ENCODE assay signal across 8 cellular contexts in genomic region chr13:109610517-109610916, GRCh38.
DNase-seq lines count a peak whose midpoint lies in the region; ATAC-seq and TF ChIP-seq lines count a peak whose summit lies in the region.

No MANE protein-coding gene starts in this region.

- peak; percentile 58 for DNase-seq in DND-41
- peak; percentile 5 for DNase-seq in Jurkat, Clone E6-1 (ENCODE audit: low read depth, low spot score)
- peak; percentile 1 to 8 for DNase-seq in activated CD8-positive, alpha-beta memory T cell treated with anti-CD3 and anti-CD28 coated beads for 1 hour (ENCODE audit: extremely low read depth in 1 of 2, low read depth in 1 of 2)
- DNase-seq in heart right ventricle, result peak; percentile 23 to 37
- peak; percentile 30 for DNase-seq in stimulated activated CD4-positive, alpha-beta T cell treated with anti-CD3 and anti-CD28 coated beads, Interleukin-4, amount 100 ng/mL, for 1 hour
- no peak for DNase-seq in NCI-H2227 treated with DMSO at 0.1 percent for 48 hours (lab: John Stamatoyannopoulos, UW)
- DNase-seq in NCI-H510A treated with DMSO at 0.1 percent for 48 hours (lab: John Stamatoyannopoulos, UW), result no peak

- no peak overlapping the region for H3K4me2 ChIP-seq in DND-41 (ENCODE audit: insufficient read depth, low read length)

- H3K4me3 ChIP-seq in DND-41 (ENCODE audit: low read depth in 1 of 2, low read length in 2 of 2) (no peak overlapping the region), heart right ventricle (no peak overlapping the region)
- H3K4me3 ChIP-seq in Jurkat, Clone E6-1 (ENCODE audit: low read length), result no peak overlapping the region

- 65 to 67% methylated on average over 4 of the region's 4 CpGs for WGBS in heart right ventricle, 2 donors

- H4K20me1 ChIP-seq in DND-41 (ENCODE audit: insufficient read depth, low read length), result peaks cover 11% of the 10 kb centered on the region; the same call in 1 of the 2 replicates

- TF ChIP-seq CTCF in DND-41 (IDR thresholded peaks at IDR 0.05; ENCODE audit: borderline replicate concordance, extremely low read depth, low read length, poor library complexity, severe bottlenecking) (peak; percentile 65), heart right ventricle (IDR thresholded peaks at IDR 0.05) (peak in 8 of 9 donors; percentile 20 to 60 (median 44))

- H3K79me2 ChIP-seq in DND-41 (ENCODE audit: insufficient read depth, low read length), result peaks cover 52% of the 10 kb centered on the region

- H3K9me3 ChIP-seq in DND-41 (ENCODE audit: insufficient read depth, low read length, severe bottlenecking), result no peaks in the 10 kb centered on the region
- H3K9me3 ChIP-seq in heart right ventricle, result no peaks in the 10 kb centered on the region

- H2AFZ ChIP-seq in DND-41 (ENCODE audit: low read depth, low read length), result no peak overlapping the region

- intact Hi-C loops in heart right ventricle (cut with DNase I), result loop anchor here in 4 of 10 donors (5.0 to 10.0 kb wide), 3 partner anchors 172 to 177 kb away; partner anchors contain the start of gene IRS2 (in 3 of the 4)

- ATAC-seq in DND-41 (ENCODE audit: insufficient read depth, low read depth), result peak; percentile 84
- peak in 6 of 8 donors; percentile 56 to 78 (median 72) for ATAC-seq in heart right ventricle
- ATAC-seq in HG03565 (IDR thresholded peaks at IDR 0.05; ENCODE audit: unreplicated experiment), result no peak

- no peak overlapping the region for H3K9ac ChIP-seq in DND-41 (ENCODE audit: low read depth, low read length)

- peaks cover 13% of the 10 kb centered on the region; the same call in 1 of the 2 replicates for H3K36me3 ChIP-seq in DND-41 (ENCODE audit: insufficient read depth, low read length)
- H3K36me3 ChIP-seq in heart right ventricle, result no peaks in the 10 kb centered on the region

- H3K27ac ChIP-seq in DND-41 (ENCODE audit: low read length) (no peak overlapping the region), heart right ventricle (no peak overlapping the region)

- no peaks in the 10 kb centered on the region for H3K27me3 ChIP-seq in DND-41 (ENCODE audit: insufficient read depth, low read length, poor library complexity)
- peaks cover 0 to 12% (median 0%) of the 10 kb centered on the region in 7 donors for H3K27me3 ChIP-seq in heart right ventricle

- H3K4me1 ChIP-seq in DND-41 (ENCODE audit: insufficient read depth, low read length), result no peaks in the 10 kb centered on the region
- no peaks in the 10 kb centered on the region for H3K4me1 ChIP-seq in heart right ventricle

Comparison
In these comparisons a context has a peak if more than half of its experiments do, and no peak if none do; other contexts are left out.
1. DNase-seq: peak in DND-41 (single experiment), Jurkat, Clone E6-1 (single experiment), activated CD8-positive, alpha-beta memory T cell treated with anti-CD3 and anti-CD28 coated beads for 1 hour (2 of 2), heart right ventricle (2 of 2) and stimulated activated CD4-positive, alpha-beta T cell treated with anti-CD3 and anti-CD28 coated beads, Interleukin-4, amount 100 ng/mL, for 1 hour (single experiment); none in NCI-H2227 treated with DMSO at 0.1 percent for 48 hours (single experiment) and NCI-H510A treated with DMSO at 0.1 percent for 48 hours (single experiment).